In genomic region chr7:98968621-98969020, GRCh38 we compare ENCODE assay signal across 19 cellular contexts.
"Had no signal": no experiment of that assay in that cellular context is flagged by ENCODE, and none has a peak within 500 bp of the region (broad histone marks: within the 10 kb centered on the region; RNA-seq: fewer than 3 reads in every experiment).

No MANE protein-coding gene starts in this region.

- H3K9me3 Mint-ChIP-seq: activated naive CD8-positive, alpha-beta T cell treated with anti-CD3 and anti-CD28 coated beads for 36 hours; mesothelial cell of epicardium; nephron progenitor cell; stimulated activated effector memory CD8-positive, alpha-beta T cell treated with anti-CD3 and anti-CD28 coated beads, Interleukin-12 subunit alpha, Interleukin-12 subunit beta, amount 100 ng/mL, for 72 hours; type B pancreatic cell had no signal

- H3K4me3 Mint-ChIP-seq: activated naive CD8-positive, alpha-beta T cell treated with anti-CD3 and anti-CD28 coated beads for 36 hours; mesothelial cell of epicardium; nephron progenitor cell; stimulated activated effector memory CD8-positive, alpha-beta T cell treated with anti-CD3 and anti-CD28 coated beads, Interleukin-12 subunit alpha, Interleukin-12 subunit beta, amount 100 ng/mL, for 72 hours; type B pancreatic cell had no signal

- H3K4me1 Mint-ChIP-seq: activated naive CD8-positive, alpha-beta T cell treated with anti-CD3 and anti-CD28 coated beads for 36 hours; mesothelial cell of epicardium; nephron progenitor cell; stimulated activated effector memory CD8-positive, alpha-beta T cell treated with anti-CD3 and anti-CD28 coated beads, Interleukin-12 subunit alpha, Interleukin-12 subunit beta, amount 100 ng/mL, for 72 hours had no signal

- H3K27me3 ChIP-seq: right atrium auricular region, stomach had no signal

- H3K27me3 Mint-ChIP-seq: activated naive CD8-positive, alpha-beta T cell treated with anti-CD3 and anti-CD28 coated beads for 36 hours; type B pancreatic cell had no signal

- H3K27ac Mint-ChIP-seq: activated naive CD8-positive, alpha-beta T cell treated with anti-CD3 and anti-CD28 coated beads for 36 hours; mesothelial cell of epicardium; stimulated activated effector memory CD8-positive, alpha-beta T cell treated with anti-CD3 and anti-CD28 coated beads, Interleukin-12 subunit alpha, Interleukin-12 subunit beta, amount 100 ng/mL, for 72 hours; type B pancreatic cell had no signal

- H3K9me3 ChIP-seq: prostate gland, right atrium auricular region, stomach had no signal

- H3K4me1 ChIP-seq: prostate gland, right atrium auricular region, stomach had no signal

- DNase-seq: activated CD4-positive, alpha-beta T cell treated with anti-CD3 and anti-CD28 coated beads, Interleukin-2, amount 50 U/mL, for 1 hour; activated CD8-positive, alpha-beta memory T cell treated with anti-CD3 and anti-CD28 coated beads for 24 hours; activated naive CD4-positive, alpha-beta T cell; activated naive CD8-positive, alpha-beta T cell treated with anti-CD3 and anti-CD28 coated beads for 36 hours; amniotic stem cell; foreskin fibroblast; left cardiac atrium; nephron progenitor cell; stimulated activated CD4-positive, alpha-beta T cell treated with anti-CD3 and anti-CD28 coated beads, Interleukin-15, amount 100 ng/mL, for 24 hours; stimulated activated CD4-positive, alpha-beta T cell treated with anti-CD3 and anti-CD28 coated beads, Interleukin-4, amount 100 ng/mL, for 24 hours; stomach; T-helper 1 cell; T-helper 9 cell had no signal

- H3K4me3 ChIP-seq: lung, prostate gland, right atrium auricular region, stomach had no signal

- H3K27ac ChIP-seq: prostate gland, right atrium auricular region, stomach had no signal

- ATAC-seq: left cardiac atrium; stimulated activated effector memory CD8-positive, alpha-beta T cell treated with anti-CD3 and anti-CD28 coated beads, Interleukin-12 subunit alpha, Interleukin-12 subunit beta, amount 100 ng/mL, for 72 hours had no signal
